1 cellular context compared by ENCODE assay signal in genomic region chr12:112828534-112828933, GRCh38.
A peak's percentile ranks its signal among the peaks of the same experiment; 100 is the strongest.
TF ChIP-seq lines count a peak whose summit lies in the region.

No MANE protein-coding gene starts in this region.

TF ChIP-seq in K562, 482 proteins besides CTCF, POLR2A, EP300 and RAD21 (continued from another document):
- TF ChIP-seq ZNF449 (CRISPR knock-in tag; IDR thresholded peaks at IDR 0.05), result no peak
- no peak for TF ChIP-seq KDM5B (IDR thresholded peaks at IDR 0.05; ENCODE audit: insufficient replicate concordance, low read depth, low read length)
- no peak for TF ChIP-seq ZNF324 (CRISPR knock-in tag; IDR thresholded peaks at IDR 0.05)
- no peak for TF ChIP-seq DDX20 (tag; IDR thresholded peaks at IDR 0.05; ENCODE audit: low read depth)
- no peak for TF ChIP-seq RBM17 (IDR thresholded peaks at IDR 0.05; ENCODE audit: borderline replicate concordance, low read depth, low read length)
- peak; percentile 35; the same call in 1 of the 2 replicates for TF ChIP-seq SMARCA5 (IDR thresholded peaks at IDR 0.05)
- TF ChIP-seq EHMT2 (IDR thresholded peaks at IDR 0.05), result no peak
- TF ChIP-seq ELF2 (CRISPR knock-in tag; IDR thresholded peaks at IDR 0.05), result no peak
- no peak for TF ChIP-seq PCBP2 (IDR thresholded peaks at IDR 0.05; ENCODE audit: low read depth, low read length, poor library complexity, severe bottlenecking)
- TF ChIP-seq RBM25 (IDR thresholded peaks at IDR 0.05; ENCODE audit: low read depth, low read length, severe bottlenecking), result peak; percentile 71
- no peak for TF ChIP-seq ZBTB40 (IDR thresholded peaks at IDR 0.05)
- no peak for TF ChIP-seq ZBTB40 (CRISPR knock-in tag; IDR thresholded peaks at IDR 0.05)
- TF ChIP-seq FIP1L1 (IDR thresholded peaks at IDR 0.05; ENCODE audit: low read depth, low read length, poor library complexity, severe bottlenecking), result no peak
- no peak for TF ChIP-seq CBX5 (IDR thresholded peaks at IDR 0.05; ENCODE audit: borderline replicate concordance, low read depth)
- peak; percentile 90 for TF ChIP-seq ZFP36 (IDR thresholded peaks at IDR 0.05; ENCODE audit: low read depth, low read length, partially characterized antibody)
- TF ChIP-seq U2AF2 (optimal IDR thresholded peaks at IDR 0.05; ENCODE audit: low read depth, low read length), result no peak
- peak; percentile 70; the same call in 1 of the 2 replicates for TF ChIP-seq ATF7 (IDR thresholded peaks at IDR 0.05)
- no peak for TF ChIP-seq POLR2AphosphoS2 (IDR thresholded peaks at IDR 0.05; ENCODE audit: low read length)
- no peak for TF ChIP-seq CEBPG (CRISPR knock-in tag; IDR thresholded peaks at IDR 0.05)
- peak in 1 of 2 experiments; percentile 29; a peak in 1 of 4 replicates for TF ChIP-seq CEBPG (tag; conservative IDR thresholded peaks at IDR 0.05 in 1 of 2, IDR thresholded peaks at IDR 0.05 in 1 of 2)
- TF ChIP-seq PBX2 (CRISPR knock-in tag; IDR thresholded peaks at IDR 0.05; ENCODE audit: low read depth), result no peak
- TF ChIP-seq PBX2 (tag; conservative IDR thresholded peaks at IDR 0.05; ENCODE audit: low read depth), result 0 out of 2 replicates have a peak, but pooled peaks have one; percentile 15
- no peak for TF ChIP-seq ESRRB (CRISPR knock-in tag; IDR thresholded peaks at IDR 0.05; ENCODE audit: borderline replicate concordance)
- TF ChIP-seq NFE2 (IDR thresholded peaks at IDR 0.05; ENCODE audit: low read depth), result peak; percentile 23; the same call in 1 of the 2 replicates
- TF ChIP-seq CHAMP1 (IDR thresholded peaks at IDR 0.05), result no peak
- TF ChIP-seq LCOR (CRISPR knock-in tag; IDR thresholded peaks at IDR 0.05), result no peak
TF ChIP-seq in K562: peak in this region for 9.
